ENCODE assay signal across 1 cellular context in genomic region chr15:67253517-67254237, GRCh38.
TF ChIP-seq lines count a peak whose summit lies in the region.

No MANE protein-coding gene starts in this region.

TF ChIP-seq in liver, 16 proteins besides CTCF, POLR2A, EP300 and RAD21 (continued from another document):
- TF ChIP-seq, protein P1, sequence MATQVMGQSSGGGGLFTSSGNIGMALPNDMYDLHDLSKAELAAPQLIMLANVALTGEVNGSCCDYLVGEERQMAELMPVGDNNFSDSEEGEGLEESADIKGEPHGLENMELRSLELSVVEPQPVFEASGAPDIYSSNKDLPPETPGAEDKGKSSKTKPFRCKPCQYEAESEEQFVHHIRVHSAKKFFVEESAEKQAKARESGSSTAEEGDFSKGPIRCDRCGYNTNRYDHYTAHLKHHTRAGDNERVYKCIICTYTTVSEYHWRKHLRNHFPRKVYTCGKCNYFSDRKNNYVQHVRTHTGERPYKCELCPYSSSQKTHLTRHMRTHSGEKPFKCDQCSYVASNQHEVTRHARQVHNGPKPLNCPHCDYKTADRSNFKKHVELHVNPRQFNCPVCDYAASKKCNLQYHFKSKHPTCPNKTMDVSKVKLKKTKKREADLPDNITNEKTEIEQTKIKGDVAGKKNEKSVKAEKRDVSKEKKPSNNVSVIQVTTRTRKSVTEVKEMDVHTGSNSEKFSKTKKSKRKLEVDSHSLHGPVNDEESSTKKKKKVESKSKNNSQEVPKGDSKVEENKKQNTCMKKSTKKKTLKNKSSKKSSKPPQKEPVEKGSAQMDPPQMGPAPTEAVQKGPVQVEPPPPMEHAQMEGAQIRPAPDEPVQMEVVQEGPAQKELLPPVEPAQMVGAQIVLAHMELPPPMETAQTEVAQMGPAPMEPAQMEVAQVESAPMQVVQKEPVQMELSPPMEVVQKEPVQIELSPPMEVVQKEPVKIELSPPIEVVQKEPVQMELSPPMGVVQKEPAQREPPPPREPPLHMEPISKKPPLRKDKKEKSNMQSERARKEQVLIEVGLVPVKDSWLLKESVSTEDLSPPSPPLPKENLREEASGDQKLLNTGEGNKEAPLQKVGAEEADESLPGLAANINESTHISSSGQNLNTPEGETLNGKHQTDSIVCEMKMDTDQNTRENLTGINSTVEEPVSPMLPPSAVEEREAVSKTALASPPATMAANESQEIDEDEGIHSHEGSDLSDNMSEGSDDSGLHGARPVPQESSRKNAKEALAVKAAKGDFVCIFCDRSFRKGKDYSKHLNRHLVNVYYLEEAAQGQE (IDR thresholded peaks at IDR 0.05), result no peak
- TF ChIP-seq JUND (IDR thresholded peaks at IDR 0.05), result no peak
- no peak for TF ChIP-seq HNF4A (conservative IDR thresholded peaks at IDR 0.05)
- no peak for TF ChIP-seq FOXA1 (IDR thresholded peaks at IDR 0.05)
- TF ChIP-seq GABPA (IDR thresholded peaks at IDR 0.05 in 1 of 2, conservative IDR thresholded peaks at IDR 0.05 in 1 of 2), result no peak
- TF ChIP-seq RXRA (IDR thresholded peaks at IDR 0.05), result no peak
- TF ChIP-seq ZBTB33 (IDR thresholded peaks at IDR 0.05), result no peak
- no peak for TF ChIP-seq NR2F2 (IDR thresholded peaks at IDR 0.05)
- TF ChIP-seq SP1 (IDR thresholded peaks at IDR 0.05), result no peak
- TF ChIP-seq FOXA2 (IDR thresholded peaks at IDR 0.05), result no peak
- TF ChIP-seq, protein P2, sequence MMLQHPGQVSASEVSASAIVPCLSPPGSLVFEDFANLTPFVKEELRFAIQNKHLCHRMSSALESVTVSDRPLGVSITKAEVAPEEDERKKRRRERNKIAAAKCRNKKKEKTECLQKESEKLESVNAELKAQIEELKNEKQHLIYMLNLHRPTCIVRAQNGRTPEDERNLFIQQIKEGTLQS (IDR thresholded peaks at IDR 0.05), result no peak
- no peak for TF ChIP-seq YY1 (IDR thresholded peaks at IDR 0.05)
- TF ChIP-seq TAF1 (conservative IDR thresholded peaks at IDR 0.05), result no peak
